Comparison of ENCODE assay signal across 8 cellular contexts in genomic region chr12:13362260-13362841, GRCh38.
DNase-seq lines count a peak whose midpoint lies in the region; ATAC-seq, FAIRE-seq and TF ChIP-seq lines count a peak whose summit lies in the region.

No MANE protein-coding gene starts in this region.

- peak; percentile 81 for TF ChIP-seq CTCF in astrocyte (IDR thresholded peaks at IDR 0.05; ENCODE audit: insufficient read depth, low read depth, low read length)

- H3K4me1 ChIP-seq in astrocyte (ENCODE audit: insufficient read depth, low read length), result no peaks in the 10 kb centered on the region

- H3K9me3 ChIP-seq in astrocyte (ENCODE audit: insufficient read depth, low read depth, low read length), result no peaks in the 10 kb centered on the region

- DNase-seq in DMS53 treated with DMSO at 0.1 percent for 48 hours (lab: John Stamatoyannopoulos, UW; ENCODE audit: unreplicated experiment) (peak; percentile 95), HUDEP-2 (lab: John Stamatoyannopoulos, UW; ENCODE audit: unreplicated experiment in 76 of 76) (peak in 57 of 76 experiments; percentile 1 to 66 (median 28)), OCI-M1 (lab: John Stamatoyannopoulos, UW) (peak; percentile 76), astrocyte (ENCODE audit: low read depth) (peak; percentile 13), iPS DF 19.7 (ENCODE audit: low read depth, low spot score) (peak; percentile 54), activated gamma-delta T cell treated with Interleukin-2 at 50 U/mL for 16 hours (no peak)
- DNase-seq in stimulated activated CD4-positive, alpha-beta T cell treated with anti-CD3 and anti-CD28 coated beads, Interleukin-15, amount 100 ng/mL, for 24 hours, result peak; percentile 73

- no peaks in the 10 kb centered on the region for H3K79me2 ChIP-seq in astrocyte (ENCODE audit: insufficient read depth, low read length)

- H3K27me3 ChIP-seq in astrocyte (ENCODE audit: insufficient read depth, low read length), result no peaks in the 10 kb centered on the region

- H3K4me1 Mint-ChIP-seq in astrocyte (ENCODE audit: low read depth, unreplicated experiment), result no peaks in the 10 kb centered on the region

- no peaks in the 10 kb centered on the region for H3K36me3 Mint-ChIP-seq in astrocyte (ENCODE audit: low read depth, unreplicated experiment)

- H3K36me3 ChIP-seq in astrocyte (ENCODE audit: insufficient read depth, low read length), result no peaks in the 10 kb centered on the region

- ATAC-seq in GM21423 (IDR thresholded peaks at IDR 0.05; ENCODE audit: unreplicated experiment), result peak; percentile 86

- H3K9me3 Mint-ChIP-seq in astrocyte (ENCODE audit: unreplicated experiment), result peaks cover 7% of the 10 kb centered on the region

- peak overlapping the region; percentile 36 for H2AFZ ChIP-seq in astrocyte (ENCODE audit: low read depth, low read length)

- no peak overlapping the region for H3K4me3 Mint-ChIP-seq in astrocyte (ENCODE audit: unreplicated experiment)

- no peak overlapping the region for H3K4me2 ChIP-seq in astrocyte (ENCODE audit: low read length)

- no peak overlapping the region for H3K9ac ChIP-seq in astrocyte (ENCODE audit: low read length)

- H3K27me3 Mint-ChIP-seq in astrocyte (ENCODE audit: low read depth, unreplicated experiment), result no peaks in the 10 kb centered on the region

- no peaks in the 10 kb centered on the region for H4K20me1 ChIP-seq in astrocyte (ENCODE audit: insufficient read depth, low read length)

- H3K27ac Mint-ChIP-seq in astrocyte (ENCODE audit: unreplicated experiment), result no peak overlapping the region

- H3K27ac ChIP-seq in astrocyte (ENCODE audit: low read depth, low read length), result no peak overlapping the region

- FAIRE-seq in astrocyte (lab: Jason Lieb, UNC), result no peak

- no peak overlapping the region for H3K4me3 ChIP-seq in astrocyte (ENCODE audit: insufficient read depth, low read depth, low read length)
